ENCODE assay signal across 15 cellular contexts in the genomic region with DNA sequence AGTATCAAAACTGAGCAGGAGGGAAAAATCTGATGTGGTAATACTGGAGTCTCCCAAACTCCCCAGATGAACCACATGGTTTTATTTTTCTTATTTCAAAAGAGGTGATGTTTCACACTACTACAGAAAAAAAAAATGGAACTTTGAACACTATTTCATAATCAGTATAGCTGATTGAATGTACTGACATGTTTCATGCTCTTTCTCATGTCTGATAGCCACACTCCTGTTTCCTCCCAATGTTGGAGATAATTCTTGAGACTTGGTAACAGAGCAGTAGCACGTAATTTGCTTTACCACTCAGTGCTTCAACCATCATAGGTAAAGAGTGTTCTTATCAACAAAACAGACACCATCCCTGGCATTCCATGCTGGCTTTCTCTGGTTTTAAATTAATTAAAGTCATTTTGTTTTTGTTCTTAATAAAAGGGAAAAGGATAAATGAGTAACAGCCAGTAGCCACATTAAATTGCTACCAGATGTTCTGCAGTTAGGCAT.
DNase-seq lines count a peak whose midpoint lies in the region; ATAC-seq and TF ChIP-seq lines count a peak whose summit lies in the region.
"Had no signal": no experiment of that assay in that cellular context is flagged by ENCODE, and none has a peak within 500 bp of the region (broad histone marks: within the 10 kb centered on the region; RNA-seq: fewer than 3 reads in every experiment).

No MANE protein-coding gene starts in this region.

- peak overlapping the region; percentile 64 for H3K27ac ChIP-seq in GM23248
- peak overlapping the region; percentile 65 for H3K27ac ChIP-seq in SK-N-MC
- H3K27ac ChIP-seq in vagina, result peak overlapping the region; percentile 49
- H3K27ac ChIP-seq in lower lobe of right lung, result no peak overlapping the region
- H3K27ac ChIP-seq: HL-60, KMS-11, parathyroid adenoma had no signal

- ATAC-seq in HG02970 (IDR thresholded peaks at IDR 0.05; ENCODE audit: low FRiP score, unreplicated experiment) (no peak), lower lobe of right lung (no peak)
- ATAC-seq: activated T-cell treated with anti-CD3 and anti-CD28 coated beads, Interleukin-2, amount 50 U/mL, for 72 hours had no signal

- peak; percentile 74 for DNase-seq in GM23248
- DNase-seq in SK-N-MC (ENCODE audit: low read depth, low spot score), result no peak
- DNase-seq in fibroblast of peridontal ligament (ENCODE audit: extremely low read depth), result peak; percentile 93
- DNase-seq in vagina (ENCODE audit: extremely low spot score in 2 of 2), result no peak
- DNase-seq in NOMO-1 (lab: John Stamatoyannopoulos, UW; ENCODE audit: unreplicated experiment in 2 of 2), result no peak
- no peak for DNase-seq in lower lobe of right lung
- DNase-seq: activated T-cell treated with anti-CD3 and anti-CD28 coated beads, Interleukin-2, amount 50 U/mL, for 72 hours; caudate nucleus; CD4-positive, alpha-beta T cell; DMS79 treated with DMSO at 0.1 percent for 48 hours; NCI-H1436 had no signal

- H3K79me2 ChIP-seq in GM23248 (ENCODE audit: insufficient read depth), result no peaks in the 10 kb centered on the region
- H3K79me2 ChIP-seq: parathyroid adenoma had no signal

- in situ Hi-C loops in GM23248 (cut with MboI), result no loop called here

- H3K9ac ChIP-seq in GM23248 (no peak overlapping the region), SK-N-MC (ENCODE audit: insufficient read length) (no peak overlapping the region)
- H3K9ac ChIP-seq: KMS-11, parathyroid adenoma had no signal

- TF ChIP-seq CTCF in vagina (IDR thresholded peaks at IDR 0.05) (no peak), lower lobe of right lung (IDR thresholded peaks at IDR 0.05) (no peak)

- peak overlapping the region; percentile 60 for H3K4me2 ChIP-seq in GM23248 (ENCODE audit: unreplicated experiment)
- H3K4me2 ChIP-seq: KMS-11 had no signal

- no peak overlapping the region for H2AFZ ChIP-seq in GM23248
- H2AFZ ChIP-seq: parathyroid adenoma had no signal

- H3K27me3 ChIP-seq in GM23248 (replicated peaks; ENCODE audit: insufficient read depth) (no peaks in the 10 kb centered on the region), vagina (no peaks in the 10 kb centered on the region), lower lobe of right lung (ENCODE audit: low read depth) (no peaks in the 10 kb centered on the region)

- WGBS in GM23248 (ENCODE audit: low coverage in 1 of 2, low lambda C conversion rate in 2 of 2, missing lambda C conversion rate in 2 of 2), 2 experiments, result 8 to 9% methylated on average over 1 of the region's 1 CpG

- no peaks in the 10 kb centered on the region for H3K36me3 ChIP-seq in GM23248 (ENCODE audit: low read depth)
- H3K36me3 ChIP-seq in SK-N-MC (ENCODE audit: insufficient read depth, low read length), result no peaks in the 10 kb centered on the region
- H3K36me3 ChIP-seq in vagina, result no peaks in the 10 kb centered on the region
- H3K36me3 ChIP-seq in lower lobe of right lung, result no peaks in the 10 kb centered on the region

- TF ChIP-seq POLR2A in vagina (IDR thresholded peaks at IDR 0.05), result no peak

- H4K20me1 ChIP-seq in GM23248 (ENCODE audit: insufficient read depth), result no peaks in the 10 kb centered on the region

- H3K4me1 ChIP-seq in GM23248 (ENCODE audit: insufficient read depth) (peaks cover 33% of the 10 kb centered on the region), vagina (peaks cover 11% of the 10 kb centered on the region), lower lobe of right lung (no peaks in the 10 kb centered on the region)
- H3K4me1 ChIP-seq: parathyroid adenoma had no signal

- peaks cover 22% of the 10 kb centered on the region for H3F3A ChIP-seq in GM23248 (ENCODE audit: insufficient read depth)

- H3K4me3 ChIP-seq in GM23248, result no peak overlapping the region
- H3K4me3 ChIP-seq in SK-N-MC, result 0 out of 2 replicates have a peak overlapping the region, but pooled peaks have one; percentile 4
- H3K4me3 ChIP-seq in vagina, result no peak overlapping the region
- H3K4me3 ChIP-seq in lower lobe of right lung, result no peak overlapping the region

- intact Hi-C loops in vagina (cut with DNase I), result loop anchor here (10.0 kb wide), 1 partner anchor 141 kb away; no protein-coding TSS in a partner anchor
- intact Hi-C loops in lower lobe of right lung (cut with DNase I), result no loop called here

- H3K9me3 ChIP-seq in GM23248 (ENCODE audit: low read depth), result no peaks in the 10 kb centered on the region
- H3K9me3 ChIP-seq in SK-N-MC (ENCODE audit: low read depth, low read length), result peaks cover under 1% of the 10 kb centered on the region; the same call in 1 of the 2 replicates
- no peaks in the 10 kb centered on the region for H3K9me3 ChIP-seq in vagina
- H3K9me3 ChIP-seq in lower lobe of right lung, result no peaks in the 10 kb centered on the region

- no peaks in the 10 kb centered on the region for H3K9me2 ChIP-seq in GM23248 (ENCODE audit: insufficient read depth)

Comparison
In these comparisons a context has a peak if more than half of its experiments do, and no peak if none do; other contexts are left out.
1. DNase-seq: peak in GM23248 (single experiment) and fibroblast of peridontal ligament (single experiment); none in SK-N-MC (single experiment), vagina (0 of 2), NOMO-1 (0 of 2) and lower lobe of right lung (single experiment).